ENCODE assay signal across 21 cellular contexts in genomic region chr18:21769206-21769605, GRCh38.
"Had no signal": no experiment of that assay in that cellular context is flagged by ENCODE, and none has a peak within 500 bp of the region (broad histone marks: within the 10 kb centered on the region; RNA-seq: fewer than 3 reads in every experiment).

No MANE protein-coding gene starts in this region.

- H3K9me3 Mint-ChIP-seq: activated naive CD4-positive, alpha-beta T cell treated with anti-CD3 and anti-CD28 coated beads, Interleukin-2, amount 50 U/mL, for 24 hours; activated T-cell treated with anti-CD3 and anti-CD28 coated beads, Interleukin-2, amount 50 U/mL, for 72 hours; immature natural killer cell; stimulated activated naive CD8-positive, alpha-beta T cell treated with anti-CD3 and anti-CD28 coated beads, Interleukin-15, amount 100 ng/mL, for 72 hours had no signal

- H3K27ac Mint-ChIP-seq: activated naive CD4-positive, alpha-beta T cell treated with anti-CD3 and anti-CD28 coated beads, Interleukin-2, amount 50 U/mL, for 24 hours; activated T-cell treated with anti-CD3 and anti-CD28 coated beads, Interleukin-2, amount 50 U/mL, for 72 hours; immature natural killer cell; stimulated activated naive CD8-positive, alpha-beta T cell treated with anti-CD3 and anti-CD28 coated beads, Interleukin-15, amount 100 ng/mL, for 72 hours; T-helper 17 cell had no signal

- DNase-seq: activated CD4-positive, alpha-beta T cell treated with anti-CD3 and anti-CD28 coated beads, Interleukin-2, amount 50 U/mL, for 1 hour; activated CD4-positive, CD25-positive, alpha-beta regulatory T cell treated with anti-CD3 and anti-CD28 coated beads, Interleukin-2, amount 50 U/mL, for 72 hours; activated CD8-positive, alpha-beta memory T cell treated with anti-CD3 and anti-CD28 coated beads for 24 hours; activated gamma-delta T cell; activated T-cell treated with anti-CD3 and anti-CD28 coated beads, Interleukin-2, amount 50 U/mL, for 72 hours; body of pancreas; caudate nucleus; dorsolateral prefrontal cortex; heart right ventricle; immature natural killer cell; kidney glomerular epithelial cell; left ventricle myocardium superior; stimulated activated naive CD8-positive, alpha-beta T cell treated with anti-CD3 and anti-CD28 coated beads, Interleukin-15, amount 100 ng/mL, for 72 hours; T-helper 17 cell; trophoblast cell had no signal

- H3K9me3 ChIP-seq: body of pancreas, gastroesophageal sphincter, heart right ventricle, prostate gland, right atrium auricular region had no signal

- H3K36me3 ChIP-seq: prostate gland had no signal

- H3K4me1 ChIP-seq: prostate gland had no signal

- H3K27ac ChIP-seq: body of pancreas, dorsolateral prefrontal cortex, epithelial cell of prostate, gastroesophageal sphincter, heart right ventricle, prostate gland, right atrium auricular region, VCaP had no signal

- H3K4me3 ChIP-seq: body of pancreas, dorsolateral prefrontal cortex, gastroesophageal sphincter, heart right ventricle, prostate gland, right atrium auricular region had no signal

- ATAC-seq: activated T-cell treated with anti-CD3 and anti-CD28 coated beads, Interleukin-2, amount 50 U/mL, for 72 hours; body of pancreas; gastroesophageal sphincter; heart right ventricle; left ventricle myocardium superior; stimulated activated naive CD8-positive, alpha-beta T cell treated with anti-CD3 and anti-CD28 coated beads, Interleukin-15, amount 100 ng/mL, for 72 hours; T-helper 17 cell had no signal

- H3K27me3 ChIP-seq: body of pancreas, dorsolateral prefrontal cortex, gastroesophageal sphincter, heart right ventricle, right atrium auricular region had no signal
